Comparison of ENCODE assay signal across 21 cellular contexts in the genomic region with DNA sequence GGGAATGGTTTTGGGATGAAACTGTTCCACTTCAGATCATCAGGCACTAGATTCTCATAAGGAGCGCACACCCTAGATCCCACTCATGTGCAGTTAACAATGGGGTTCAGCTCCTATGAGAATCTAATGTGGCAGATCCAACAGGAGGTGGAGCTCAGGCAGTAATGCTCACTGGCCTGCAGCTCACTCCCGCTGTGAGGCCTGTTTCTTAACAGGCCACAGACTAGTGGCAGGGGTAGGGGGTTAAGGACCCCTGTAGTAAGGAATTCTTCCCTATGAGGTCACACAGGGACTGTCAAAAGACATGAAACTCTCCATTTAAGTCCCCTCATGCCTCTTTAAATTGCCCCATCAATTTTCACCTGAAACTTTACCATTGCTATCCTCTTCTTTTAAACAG. TPM values are rescaled to one million over a fixed set of nuclear protein-coding genes. Genes with fewer than 3 reads are reported as not detected.
DNase-seq lines count a peak whose midpoint lies in the region; ATAC-seq and TF ChIP-seq lines count a peak whose summit lies in the region.
"Had no signal": no experiment of that assay in that cellular context is flagged by ENCODE, and none has a peak within 500 bp of the region (broad histone marks: within the 10 kb centered on the region; RNA-seq: fewer than 3 reads in every experiment).

No MANE protein-coding gene starts in this region.

- H3K9me3 Mint-ChIP-seq in GM23338: no peaks in the 10 kb centered on the region
- no peaks in the 10 kb centered on the region for H3K9me3 Mint-ChIP-seq in chondrocyte (ENCODE audit: low read depth)
- H3K9me3 Mint-ChIP-seq in neural progenitor cell: no peaks in the 10 kb centered on the region

- peak; percentile 61 for DNase-seq in GM23338 (ENCODE audit: low spot score)
- no peak for DNase-seq in chondrocyte (ENCODE audit: low spot score)
- DNase-seq in iPS DF 4.7 (ENCODE audit: extremely low read depth, low spot score): peak; percentile 16
- DNase-seq in neural progenitor cell (ENCODE audit: low spot score): peak; percentile 69
- no peak for DNase-seq in germinal center (ENCODE audit: low spot score)
- DNase-seq: CD4-positive, CD25-positive, alpha-beta regulatory T cell; DMS79 treated with DMSO at 0.1 percent for 48 hours; KBM-7; MM.1S; NCI-H1048; NCI-H1417 treated with DMSO at 0.1 percent for 48 hours; NCI-H187; NCI-H2107; NCI-H446 treated with DMSO at 0.1 percent for 48 hours; NCI-H526 treated with DMSO at 0.1 percent for 48 hours; PC-3; Right ventricle myocardium superior had no signal

- H3K4me3 ChIP-seq in GM23338 (no peak overlapping the region), neural progenitor cell (no peak overlapping the region)

- H3K4me1 Mint-ChIP-seq in GM23338: peaks cover 23% of the 10 kb centered on the region
- peaks cover 48% of the 10 kb centered on the region for H3K4me1 Mint-ChIP-seq in chondrocyte (ENCODE audit: low read depth)
- H3K4me1 Mint-ChIP-seq in neural progenitor cell: peaks cover 10% of the 10 kb centered on the region
- H3K4me1 Mint-ChIP-seq: CD4-positive, CD25-positive, alpha-beta regulatory T cell had no signal

- H3K36me3 Mint-ChIP-seq in GM23338 (ENCODE audit: low read depth): no peaks in the 10 kb centered on the region
- H3K36me3 Mint-ChIP-seq in chondrocyte (ENCODE audit: low read depth): peaks cover 8% of the 10 kb centered on the region
- no peaks in the 10 kb centered on the region for H3K36me3 Mint-ChIP-seq in neural progenitor cell
- H3K36me3 Mint-ChIP-seq: CD4-positive, CD25-positive, alpha-beta regulatory T cell had no signal

- H3K9ac ChIP-seq in neural progenitor cell: no peak overlapping the region

- H3K79me2 ChIP-seq in GM23338 (replicated peaks; ENCODE audit: insufficient read depth): no peaks in the 10 kb centered on the region
- H3K79me2 ChIP-seq in neural progenitor cell (ENCODE audit: low read depth): no peaks in the 10 kb centered on the region

- no peaks in the 10 kb centered on the region for H3K9me2 ChIP-seq in GM23338 (ENCODE audit: insufficient read depth)

- H3K27me3 ChIP-seq in GM23338 (ENCODE audit: insufficient read depth) (no peaks in the 10 kb centered on the region), neural progenitor cell (no peaks in the 10 kb centered on the region)

- H3K4me1 ChIP-seq in GM23338 (ENCODE audit: insufficient read depth) (0 out of 2 replicates have a peak, but pooled peaks cover 5% of the 10 kb centered on the region), neural progenitor cell (peaks cover 13% of the 10 kb centered on the region)

- no peaks in the 10 kb centered on the region for H3K36me3 ChIP-seq in GM23338 (ENCODE audit: insufficient read depth)
- H3K36me3 ChIP-seq in neural progenitor cell: no peaks in the 10 kb centered on the region

- H3K27ac ChIP-seq in GM23338 (ENCODE audit: low read depth): no peak overlapping the region
- no peak overlapping the region for H3K27ac ChIP-seq in neural progenitor cell

- H3K27ac Mint-ChIP-seq in GM23338 (no peak overlapping the region), chondrocyte (ENCODE audit: unreplicated experiment) (peak overlapping the region; percentile 63), neural progenitor cell (no peak overlapping the region)
- H3K27ac Mint-ChIP-seq: CD4-positive, CD25-positive, alpha-beta regulatory T cell had no signal

- H3K4me3 Mint-ChIP-seq in GM23338 (no peak overlapping the region), chondrocyte (ENCODE audit: unreplicated experiment) (no peak overlapping the region), neural progenitor cell (no peak overlapping the region)
- H3K4me3 Mint-ChIP-seq: CD4-positive, CD25-positive, alpha-beta regulatory T cell had no signal

- H3K4me2 ChIP-seq in GM23338: 0 out of 2 replicates have a peak overlapping the region, but pooled peaks have one; percentile 35
- H3K4me2 ChIP-seq in neural progenitor cell: no peak overlapping the region

- TF ChIP-seq CTCF in GM23338 (conservative IDR thresholded peaks at IDR 0.05; ENCODE audit: low read depth in 2 of 2) (0 out of 4 replicates have a peak, but pooled peaks of 1 of the 2 experiments have one; percentile 5), chondrocyte (IDR thresholded peaks at IDR 0.05) (no peak), neural progenitor cell (IDR thresholded peaks at IDR 0.05) (no peak)

- no peak overlapping the region for H2AFZ ChIP-seq in GM23338
- no peak overlapping the region for H2AFZ ChIP-seq in neural progenitor cell (replicated peaks)

- ATAC-seq in GM23338 (peak; percentile 100), GM21528 (IDR thresholded peaks at IDR 0.05; ENCODE audit: low FRiP score, unreplicated experiment) (no peak), HG03342 (IDR thresholded peaks at IDR 0.05; ENCODE audit: unreplicated experiment) (no peak)
- ATAC-seq: PC-3 had no signal

- H3K9me3 ChIP-seq in neural progenitor cell (ENCODE audit: low read depth): no peaks in the 10 kb centered on the region

- no peaks in the 10 kb centered on the region for H3F3A ChIP-seq in GM23338 (replicated peaks; ENCODE audit: low read depth)
- no peaks in the 10 kb centered on the region for H3F3A ChIP-seq in neural progenitor cell (ENCODE audit: low read depth)

- H4K20me1 ChIP-seq in GM23338 (replicated peaks; ENCODE audit: insufficient read depth) (no peaks in the 10 kb centered on the region), neural progenitor cell (ENCODE audit: low read depth) (no peaks in the 10 kb centered on the region)

- peaks cover 1% of the 10 kb centered on the region for H3K27me3 Mint-ChIP-seq in GM23338 (ENCODE audit: insufficient read depth, low read depth, poor library complexity)
- no peaks in the 10 kb centered on the region for H3K27me3 Mint-ChIP-seq in chondrocyte (ENCODE audit: low read depth)
- peaks cover 2% of the 10 kb centered on the region for H3K27me3 Mint-ChIP-seq in neural progenitor cell (ENCODE audit: insufficient read depth, low read depth)
- H3K27me3 Mint-ChIP-seq: CD4-positive, CD25-positive, alpha-beta regulatory T cell had no signal

TF ChIP-seq in GM23338, 12 proteins besides CTCF, POLR2A, EP300 and RAD21 (continues in another document):
- TF ChIP-seq STAT1 (IDR thresholded peaks at IDR 0.05; ENCODE audit: unreplicated experiment): no peak
- TF ChIP-seq ZNF331 (CRISPR knock-in tag; IDR thresholded peaks at IDR 0.05; ENCODE audit: low read depth): no peak
- TF ChIP-seq, protein P1, sequence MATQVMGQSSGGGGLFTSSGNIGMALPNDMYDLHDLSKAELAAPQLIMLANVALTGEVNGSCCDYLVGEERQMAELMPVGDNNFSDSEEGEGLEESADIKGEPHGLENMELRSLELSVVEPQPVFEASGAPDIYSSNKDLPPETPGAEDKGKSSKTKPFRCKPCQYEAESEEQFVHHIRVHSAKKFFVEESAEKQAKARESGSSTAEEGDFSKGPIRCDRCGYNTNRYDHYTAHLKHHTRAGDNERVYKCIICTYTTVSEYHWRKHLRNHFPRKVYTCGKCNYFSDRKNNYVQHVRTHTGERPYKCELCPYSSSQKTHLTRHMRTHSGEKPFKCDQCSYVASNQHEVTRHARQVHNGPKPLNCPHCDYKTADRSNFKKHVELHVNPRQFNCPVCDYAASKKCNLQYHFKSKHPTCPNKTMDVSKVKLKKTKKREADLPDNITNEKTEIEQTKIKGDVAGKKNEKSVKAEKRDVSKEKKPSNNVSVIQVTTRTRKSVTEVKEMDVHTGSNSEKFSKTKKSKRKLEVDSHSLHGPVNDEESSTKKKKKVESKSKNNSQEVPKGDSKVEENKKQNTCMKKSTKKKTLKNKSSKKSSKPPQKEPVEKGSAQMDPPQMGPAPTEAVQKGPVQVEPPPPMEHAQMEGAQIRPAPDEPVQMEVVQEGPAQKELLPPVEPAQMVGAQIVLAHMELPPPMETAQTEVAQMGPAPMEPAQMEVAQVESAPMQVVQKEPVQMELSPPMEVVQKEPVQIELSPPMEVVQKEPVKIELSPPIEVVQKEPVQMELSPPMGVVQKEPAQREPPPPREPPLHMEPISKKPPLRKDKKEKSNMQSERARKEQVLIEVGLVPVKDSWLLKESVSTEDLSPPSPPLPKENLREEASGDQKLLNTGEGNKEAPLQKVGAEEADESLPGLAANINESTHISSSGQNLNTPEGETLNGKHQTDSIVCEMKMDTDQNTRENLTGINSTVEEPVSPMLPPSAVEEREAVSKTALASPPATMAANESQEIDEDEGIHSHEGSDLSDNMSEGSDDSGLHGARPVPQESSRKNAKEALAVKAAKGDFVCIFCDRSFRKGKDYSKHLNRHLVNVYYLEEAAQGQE (IDR thresholded peaks at IDR 0.05; ENCODE audit: unreplicated experiment): no peak

RNA-seq across cellular contexts. Expression of gene HGF, which starts 8.0 kb away (rescaled TPM):
- 0.50 and 1.1 TPM in 2 replicates for total RNA-seq in GM23338 (2014; rRNA removed; shearing (Covaris generic))
- polyA plus RNA-seq in GM23338 (2016; fragmentation: Nextera tagmentation; extraction: Ambion mirVana): 0.24 and 0.28 TPM in 2 replicates
- 3.4 to 20.6 TPM (median 3.7 TPM) in 3 replicates for total RNA-seq in chondrocyte
- total RNA-seq in neural progenitor cell (ENCODE audit: low replicate concordance): 0.09 and 0.22 TPM in 2 replicates
- total RNA-seq: A673, HT1080 had no signal
- polyA plus RNA-seq: CD4-positive, CD25-positive, alpha-beta regulatory T cell had no signal

Comparison
In these comparisons a context has a peak if more than half of its experiments do, and no peak if none do; other contexts are left out.
1. DNase-seq: peak in GM23338 (single experiment), iPS DF 4.7 (single experiment) and neural progenitor cell (single experiment); none in chondrocyte (single experiment) and germinal center (single experiment).